Comparison of ENCODE assay signal across 11 cellular contexts in genomic region chr20:4684837-4685413, GRCh38. TPM values are rescaled to one million over a fixed set of nuclear protein-coding genes. Genes with fewer than 3 reads are reported as not detected.
DNase-seq lines count a peak whose midpoint lies in the region; FAIRE-seq and TF ChIP-seq lines count a peak whose summit lies in the region.
"Had no signal": no experiment of that assay in that cellular context is flagged by ENCODE, and none has a peak within 500 bp of the region (broad histone marks: within the 10 kb centered on the region; RNA-seq: fewer than 3 reads in every experiment).

No MANE protein-coding gene starts in this region.

- H3K27me3 ChIP-seq in CD4-positive, alpha-beta memory T cell (ENCODE audit: insufficient read depth, low read length) = no peaks in the 10 kb centered on the region

- no peaks in the 10 kb centered on the region for H3K27me3 Mint-ChIP-seq in CD4-positive, alpha-beta memory T cell
- H3K27me3 Mint-ChIP-seq in neural crest cell (ENCODE audit: low read depth) = peaks cover 2% of the 10 kb centered on the region

- peak overlapping the region; percentile 94 to 99 (median 96) for H3K27ac Mint-ChIP-seq in CD4-positive, alpha-beta memory T cell
- H3K27ac Mint-ChIP-seq in neural crest cell (ENCODE audit: unreplicated experiment) = no peak overlapping the region
- H3K27ac Mint-ChIP-seq: GM23338 had no signal

- peaks cover 41 to 77% (median 56%) of the 10 kb centered on the region in 4 donors for H3K4me1 Mint-ChIP-seq in CD4-positive, alpha-beta memory T cell
- peaks cover 20% of the 10 kb centered on the region for H3K4me1 Mint-ChIP-seq in neural crest cell

- CTCF ChIA-PET in CD4-positive, alpha-beta memory T cell (lab: Charles Lee; ENCODE audit: partially characterized antibody) = interaction anchor here (1.1 to 1.4 kb wide), 2 partner anchors 13 to 69 kb away, joined by 3 read pairs; no protein-coding TSS in a partner anchor

- no peak for DNase-seq in CD4-positive, alpha-beta memory T cell
- DNase-seq in cerebellum (ENCODE audit: low spot score) = peak; percentile 44
- DNase-seq in neural crest cell (ENCODE audit: low read depth, low spot score) = no peak
- DNase-seq in NCI-H1105 (lab: John Stamatoyannopoulos, UW) = no peak
- DNase-seq in COLO668 (lab: John Stamatoyannopoulos, UW; ENCODE audit: unreplicated experiment) = no peak
- no peak for DNase-seq in kidney
- no peak for DNase-seq in NCI-H2196 treated with DMSO at 0.1 percent for 48 hours (lab: John Stamatoyannopoulos, UW; ENCODE audit: unreplicated experiment)
- DNase-seq: SHP77 treated with DMSO at 0.1 percent for 48 hours; stimulated activated CD4-positive, alpha-beta T cell treated with anti-CD3 and anti-CD28 coated beads, Interleukin-4, amount 100 ng/mL, for 1 hour had no signal

- H3K9me3 Mint-ChIP-seq in CD4-positive, alpha-beta memory T cell = no peaks in the 10 kb centered on the region
- no peaks in the 10 kb centered on the region for H3K9me3 Mint-ChIP-seq in neural crest cell
- H3K9me3 Mint-ChIP-seq: GM23338 had no signal

- H3K27ac ChIP-seq in CD4-positive, alpha-beta memory T cell (ENCODE audit: low read depth, low read length) = peak overlapping the region; percentile 87
- H3K27ac ChIP-seq in kidney (ENCODE audit: low read depth in 2 of 2, low read length in 2 of 2) = no peak overlapping the region

- H3K9me3 ChIP-seq in CD4-positive, alpha-beta memory T cell (ENCODE audit: control insufficient read depth in 1 of 2, low read length in 2 of 2) = no peaks in the 10 kb centered on the region
- H3K9me3 ChIP-seq in kidney (ENCODE audit: control insufficient read depth in 1 of 2, low read length in 2 of 2) = no peaks in the 10 kb centered on the region

- POLR2A ChIA-PET in CD4-positive, alpha-beta memory T cell (lab: Charles Lee; ENCODE audit: partially characterized antibody) = interaction anchor here (0.6 to 1.6 kb wide), 8 partner anchors 10 to 288 kb away, joined by 3 to 4 read pairs (median 3); no protein-coding TSS in a partner anchor

- H3K4me1 ChIP-seq in CD4-positive, alpha-beta memory T cell (ENCODE audit: insufficient read depth, low read length) = peaks cover 67% of the 10 kb centered on the region
- peaks cover 4 to 7% of the 10 kb centered on the region in 2 donors for H3K4me1 ChIP-seq in kidney (ENCODE audit: control insufficient read depth in 1 of 2, insufficient read depth in 1 of 2, low read depth in 1 of 2, low read length in 2 of 2)

- FAIRE-seq in kidney (lab: Jason Lieb, UNC) = no peak

- no peaks in the 10 kb centered on the region for H3K36me3 ChIP-seq in CD4-positive, alpha-beta memory T cell (ENCODE audit: insufficient read depth, low read length)
- H3K36me3 ChIP-seq in kidney (ENCODE audit: control insufficient read depth in 1 of 2, insufficient read depth in 2 of 2, low read length in 2 of 2) = no peaks in the 10 kb centered on the region

- H3K4me3 ChIP-seq in CD4-positive, alpha-beta memory T cell (ENCODE audit: low read length in 2 of 2) = no peak overlapping the region
- H3K4me3 ChIP-seq in kidney (ENCODE audit: low read length in 2 of 2) = no peak overlapping the region

- peak overlapping the region in 7 of 8 donors; percentile 29 to 94 (median 84) for H3K4me3 Mint-ChIP-seq in CD4-positive, alpha-beta memory T cell
- peak overlapping the region; percentile 78 for H3K4me3 Mint-ChIP-seq in neural crest cell

- no peak overlapping the region for H3K9ac ChIP-seq in kidney (ENCODE audit: low read length in 2 of 2)

- TF ChIP-seq CTCF in neural crest cell (conservative IDR thresholded peaks at IDR 0.05) = no peak
- no peak for TF ChIP-seq CTCF in kidney (IDR thresholded peaks at IDR 0.05; ENCODE audit: borderline replicate concordance, extremely low read depth, insufficient read depth)

- intact Hi-C loops in CD4-positive, alpha-beta memory T cell (cut with micrococcal nuclease) = no loop called here
- intact Hi-C loops in kidney (cut with DNase I) = no loop called here

- H3K36me3 Mint-ChIP-seq in CD4-positive, alpha-beta memory T cell = peaks cover 0 to 5% of the 10 kb centered on the region in 2 donors
- H3K36me3 Mint-ChIP-seq in neural crest cell (ENCODE audit: low read depth) = no peaks in the 10 kb centered on the region

TF ChIP-seq in PFSK-1, 5 proteins besides CTCF, POLR2A, EP300 and RAD21:
- TF ChIP-seq FOXP2 (optimal IDR thresholded peaks at IDR 0.05; ENCODE audit: borderline replicate concordance, extremely low read depth, extremely low read length, insufficient read depth) (peak; percentile 26), TAF1 (IDR thresholded peaks at IDR 0.05; ENCODE audit: borderline replicate concordance, insufficient read depth, low read length) (no peak), SIN3A (IDR thresholded peaks at IDR 0.05; ENCODE audit: borderline replicate concordance, insufficient read depth, low read length) (no peak), POLR2AphosphoS5 (IDR thresholded peaks at IDR 0.05; ENCODE audit: low read depth, low read length) (no peak)
- TF ChIP-seq, protein P1, sequence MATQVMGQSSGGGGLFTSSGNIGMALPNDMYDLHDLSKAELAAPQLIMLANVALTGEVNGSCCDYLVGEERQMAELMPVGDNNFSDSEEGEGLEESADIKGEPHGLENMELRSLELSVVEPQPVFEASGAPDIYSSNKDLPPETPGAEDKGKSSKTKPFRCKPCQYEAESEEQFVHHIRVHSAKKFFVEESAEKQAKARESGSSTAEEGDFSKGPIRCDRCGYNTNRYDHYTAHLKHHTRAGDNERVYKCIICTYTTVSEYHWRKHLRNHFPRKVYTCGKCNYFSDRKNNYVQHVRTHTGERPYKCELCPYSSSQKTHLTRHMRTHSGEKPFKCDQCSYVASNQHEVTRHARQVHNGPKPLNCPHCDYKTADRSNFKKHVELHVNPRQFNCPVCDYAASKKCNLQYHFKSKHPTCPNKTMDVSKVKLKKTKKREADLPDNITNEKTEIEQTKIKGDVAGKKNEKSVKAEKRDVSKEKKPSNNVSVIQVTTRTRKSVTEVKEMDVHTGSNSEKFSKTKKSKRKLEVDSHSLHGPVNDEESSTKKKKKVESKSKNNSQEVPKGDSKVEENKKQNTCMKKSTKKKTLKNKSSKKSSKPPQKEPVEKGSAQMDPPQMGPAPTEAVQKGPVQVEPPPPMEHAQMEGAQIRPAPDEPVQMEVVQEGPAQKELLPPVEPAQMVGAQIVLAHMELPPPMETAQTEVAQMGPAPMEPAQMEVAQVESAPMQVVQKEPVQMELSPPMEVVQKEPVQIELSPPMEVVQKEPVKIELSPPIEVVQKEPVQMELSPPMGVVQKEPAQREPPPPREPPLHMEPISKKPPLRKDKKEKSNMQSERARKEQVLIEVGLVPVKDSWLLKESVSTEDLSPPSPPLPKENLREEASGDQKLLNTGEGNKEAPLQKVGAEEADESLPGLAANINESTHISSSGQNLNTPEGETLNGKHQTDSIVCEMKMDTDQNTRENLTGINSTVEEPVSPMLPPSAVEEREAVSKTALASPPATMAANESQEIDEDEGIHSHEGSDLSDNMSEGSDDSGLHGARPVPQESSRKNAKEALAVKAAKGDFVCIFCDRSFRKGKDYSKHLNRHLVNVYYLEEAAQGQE (IDR thresholded peaks at IDR 0.05; ENCODE audit: insufficient read depth in 1 of 2, low read depth in 2 of 2, low read length in 2 of 2) = no peak

RNA-seq across cellular contexts. Expression of gene PRNP, which starts 1.3 kb away (rescaled TPM):
- 10 to 100 TPM; 64.1 to 67.6 TPM for total RNA-seq in CD4-positive, alpha-beta memory T cell
- polyA plus RNA-seq in CD4-positive, alpha-beta memory T cell = 100 to 1,000 TPM; 130 to 160 TPM
- polyA plus RNA-seq in PFSK-1 (2012; ENCODE audit: insufficient read length, low read depth) = 250 TPM
- total RNA-seq in cerebellum (75.1 TPM), neural crest cell (19.9 and 21.0 TPM in 2 replicates), kidney (64.2 TPM)
- polyA plus RNA-seq in kidney (ENCODE audit: insufficient read depth, low read depth, low replicate concordance) = 61.3 TPM

RNA-seq across cellular contexts. Expression of gene PRND, which starts 36.8 kb away (rescaled TPM):
- total RNA-seq in CD4-positive, alpha-beta memory T cell = not detected
- under 1 TPM in 1 of 2 donors, not detected in 1; 0.04 TPM for polyA plus RNA-seq in CD4-positive, alpha-beta memory T cell
- polyA plus RNA-seq in PFSK-1 (2012; ENCODE audit: insufficient read length, low read depth) = not detected
- 2.7 TPM for total RNA-seq in cerebellum
- not detected in 2 replicates for total RNA-seq in neural crest cell
- not detected for total RNA-seq in kidney
- not detected for polyA plus RNA-seq in kidney (ENCODE audit: insufficient read depth, low read depth, low replicate concordance)
- polyA plus RNA-seq: GM23338 had no signal
